1 cellular context compared by ENCODE assay signal in genomic region chr12:69738351-69739286, GRCh38.
TF ChIP-seq lines count a peak whose summit lies in the region.

Gene RAB3IP (plus strand): TSS chr12:69738860. CDS start chr12:69755409, 16,549 bp downstream.

TF ChIP-seq in K562, 482 proteins besides CTCF, POLR2A, EP300 and RAD21 (continued from another document and continues in another):
- TF ChIP-seq GMEB1 (CRISPR knock-in tag; IDR thresholded peaks at IDR 0.05) (peak; percentile 32; the same call in 1 of the 2 replicates), HMGN3 (IDR thresholded peaks at IDR 0.05; ENCODE audit: borderline replicate concordance, extremely low read depth, insufficient read length, low read depth, low read length) (peak; percentile 68), ZNF707 (CRISPR knock-in tag; conservative IDR thresholded peaks at IDR 0.05) (no peak), L3MBTL2 (IDR thresholded peaks at IDR 0.05) (peak; percentile 15; the same call in 1 of the 2 replicates), NR2C2 (CRISPR knock-in tag; IDR thresholded peaks at IDR 0.05) (no peak), NR2C2 (tag; IDR thresholded peaks at IDR 0.05) (peak; percentile 21; the same call in 1 of the 2 replicates), RFX1 (IDR thresholded peaks at IDR 0.05) (peak; percentile 82), ZNF436 (CRISPR knock-in tag; IDR thresholded peaks at IDR 0.05) (no peak), ZFP36 (IDR thresholded peaks at IDR 0.05; ENCODE audit: low read depth, low read length, partially characterized antibody) (peak; percentile 34), GTF2E2 (tag; IDR thresholded peaks at IDR 0.05) (peak; percentile 26; the same call in 1 of the 2 replicates), MYC (IDR thresholded peaks at IDR 0.05; ENCODE audit: low read depth, low read length) (0 out of 2 replicates have a peak, but pooled peaks have one; percentile 15), MYC (CRISPR knock-in tag; IDR thresholded peaks at IDR 0.05; ENCODE audit: borderline replicate concordance, low read depth) (no peak), CREM (IDR thresholded peaks at IDR 0.05; ENCODE audit: low read depth) (peak; percentile 72), POLR2G (IDR thresholded peaks at IDR 0.05; ENCODE audit: low read depth, low read length) (peak; percentile 71), FIP1L1 (IDR thresholded peaks at IDR 0.05; ENCODE audit: low read depth, low read length, poor library complexity, severe bottlenecking) (no peak), RBBP5 (IDR thresholded peaks at IDR 0.05; ENCODE audit: borderline replicate concordance, insufficient read depth, low read length, poor library complexity, severe bottlenecking) (peak; percentile 53), ETS1 (conservative IDR thresholded peaks at IDR 0.05; ENCODE audit: control insufficient read depth, low read depth, low read length) (peak; percentile 41; the same call in 1 of the 2 replicates), SPI1 (IDR thresholded peaks at IDR 0.05; ENCODE audit: borderline replicate concordance, low read depth, low read length) (0 out of 2 replicates have a peak, but pooled peaks have one; percentile 12), ZNF639 (CRISPR knock-in tag; conservative IDR thresholded peaks at IDR 0.05 in 1 of 2, IDR thresholded peaks at IDR 0.05 in 1 of 2) (peak in 1 of 2 experiments; percentile 45; a peak in 1 of 4 replicates), TCF15 (CRISPR knock-in tag; IDR thresholded peaks at IDR 0.05) (no peak), CTCFL (IDR thresholded peaks at IDR 0.05; ENCODE audit: borderline replicate concordance, insufficient read depth, low read depth, low read length, poor library complexity, severe bottlenecking) (peak; percentile 57), ESRRA (IDR thresholded peaks at IDR 0.05; ENCODE audit: borderline replicate concordance, low read depth) (no peak), CREB5 (CRISPR knock-in tag; IDR thresholded peaks at IDR 0.05) (no peak), CHAMP1 (IDR thresholded peaks at IDR 0.05) (no peak), MXI1 (IDR thresholded peaks at IDR 0.05; ENCODE audit: low read depth, low read length) (peak; percentile 49; the same call in 1 of the 2 replicates), ZHX1 (conservative IDR thresholded peaks at IDR 0.05; ENCODE audit: low read length) (no peak), THRB (CRISPR knock-in tag; conservative IDR thresholded peaks at IDR 0.05) (no peak), MAZ (CRISPR knock-in tag; conservative IDR thresholded peaks at IDR 0.05 in 1 of 2, IDR thresholded peaks at IDR 0.05 in 1 of 2) (peak; percentile 73 to 85), HNRNPL (IDR thresholded peaks at IDR 0.05; ENCODE audit: low read depth, low read length) (no peak), JUND (IDR thresholded peaks at IDR 0.05; ENCODE audit: borderline replicate concordance, low read depth, low read length) (peak; percentile 14; the same call in 1 of the 2 replicates), JUND (tag; IDR thresholded peaks at IDR 0.05; ENCODE audit: borderline replicate concordance, low read depth, low read length) (no peak; the same call in 2 of the 3 replicates), MCM7 (IDR thresholded peaks at IDR 0.05) (no peak), CREB1 (IDR thresholded peaks at IDR 0.05) (peak; percentile 14; the same call in 1 of the 2 replicates), CREB1 (CRISPR knock-in tag; IDR thresholded peaks at IDR 0.05) (peak; percentile 45; the same call in 1 of the 2 replicates), UBTF (IDR thresholded peaks at IDR 0.05; ENCODE audit: borderline replicate concordance in 1 of 2, low read depth in 2 of 2, low read length in 2 of 2) (0 out of 4 replicates have a peak, but pooled peaks of 1 of the 2 experiments have one; percentile 39), YY1 (IDR thresholded peaks at IDR 0.05; ENCODE audit: borderline replicate concordance in 1 of 3, control insufficient read depth in 1 of 3, extremely low read depth in 1 of 3, insufficient read depth in 3 of 3, insufficient read length in 1 of 3, insufficient replicate concordance in 2 of 3, low read depth in 1 of 3, low read length in 2 of 3) (peak in 2 of 3 experiments; percentile 49 to 60), MCM2 (IDR thresholded peaks at IDR 0.05; ENCODE audit: low read depth) (no peak), FOXP1 (CRISPR knock-in tag; IDR thresholded peaks at IDR 0.05) (peak; percentile 54; the same call in 1 of the 2 replicates), TEAD1 (CRISPR knock-in tag; IDR thresholded peaks at IDR 0.05) (peak in 1 of 2 experiments; percentile 39; a peak in 1 of 4 replicates), SMC3 (conservative IDR thresholded peaks at IDR 0.05; ENCODE audit: insufficient read depth, low read depth, low read length) (peak; percentile 27; the same call in 1 of the 2 replicates)
